Comparison of ENCODE assay signal across 8 cellular contexts in genomic region chr5:693271-694041, GRCh38. TPM values are rescaled to one million over a fixed set of nuclear protein-coding genes. Genes with fewer than 3 reads are reported as not detected.
A peak's percentile ranks its signal among the peaks of the same experiment; 100 is the strongest.
DNase-seq lines count a peak whose midpoint lies in the region; ATAC-seq and TF ChIP-seq lines count a peak whose summit lies in the region.
"Not testable (repeated sequence)": the region's sequence is repeated elsewhere in the genome, so short reads cannot be mapped to it uniquely, and the experiment has no call there.

TPPP (minus strand) TSS chr5:693352; CDS start chr5:678060, 15,292 bp downstream.

- WGBS in hepatocyte (ENCODE audit: low lambda C conversion rate, missing lambda C conversion rate) = no CpG with 5 or more reads among the region's 109 CpGs
- under 1% methylated on average over 100 of the region's 109 CpGs for WGBS in thymus

- H3K4me1 ChIP-seq in hepatocyte (ENCODE audit: insufficient read depth); thymus (ENCODE audit: control insufficient read depth, insufficient read depth, low read length): not testable (repeated sequence)

- DNase-seq in NCI-H2029 (lab: John Stamatoyannopoulos, UW) (peak; percentile 53), astrocyte of the spinal cord (ENCODE audit: low read depth, low spot score) (peak; percentile 42), hepatocyte (ENCODE audit: low spot score) (peak; percentile 89), posterior vena cava (ENCODE audit: low spot score) (peak; percentile 95)

- intact Hi-C loops in posterior vena cava (cut with DNase I) = loop anchor here in 1 of 2 donors (10.0 kb wide), 1 partner anchor 71 kb away; no protein-coding TSS in a partner anchor

- not testable (repeated sequence) for H3K9me3 ChIP-seq in hepatocyte (ENCODE audit: low read depth); thymus (ENCODE audit: control insufficient read depth)

- not testable (repeated sequence) for H4K20me1 ChIP-seq in hepatocyte (ENCODE audit: insufficient read depth, poor library complexity, severe bottlenecking)

- in situ Hi-C loops in astrocyte of the spinal cord (cut with HindIII; ENCODE audit: low sequenced_read_pairs) = not testable (repeated sequence)

- not testable (repeated sequence) for H3K36me3 ChIP-seq in hepatocyte (replicated peaks; ENCODE audit: insufficient read depth, low read depth); thymus (ENCODE audit: control insufficient read depth, insufficient read depth)

- H3K9me2 ChIP-seq in hepatocyte (replicated peaks; ENCODE audit: insufficient read depth) = not testable (repeated sequence)

- H3K4me3 ChIP-seq in GM12875 (ENCODE audit: low read depth, low read length) = peak within 1 kb of the TSS; percentile 10
- H3K4me3 ChIP-seq in astrocyte of the spinal cord (ENCODE audit: low read depth, low read length) = not testable (repeated sequence)
- H3K4me3 ChIP-seq in hepatocyte = peak within 1 kb of the TSS; percentile 30
- H3K4me3 ChIP-seq in thymus (ENCODE audit: low read length) = peak within 1 kb of the TSS; percentile 52

- H2AFZ ChIP-seq in hepatocyte = not testable (repeated sequence)

- H3K27me3 ChIP-seq in hepatocyte = not testable (repeated sequence)
- peaks cover 18% of the 10 kb centered on the region for H3K27me3 ChIP-seq in thymus (ENCODE audit: control insufficient read depth, insufficient read depth)

- not testable (repeated sequence) for TF ChIP-seq CTCF in GM12875 (IDR thresholded peaks at IDR 0.05; ENCODE audit: borderline replicate concordance, insufficient read depth, low read depth, low read length); VCaP (conservative IDR thresholded peaks at IDR 0.05); astrocyte of the spinal cord (IDR thresholded peaks at IDR 0.05; ENCODE audit: low read depth, low read length); hepatocyte (IDR thresholded peaks at IDR 0.05; ENCODE audit: poor library complexity)

- peak within 1 kb of the TSS; percentile 73 for H3K27ac ChIP-seq in VCaP
- not testable (repeated sequence) for H3K27ac ChIP-seq in hepatocyte; thymus (ENCODE audit: low read depth)

- peak within 1 kb of the TSS; percentile 84 for H3K4me2 ChIP-seq in hepatocyte

- not testable (repeated sequence) for H3K79me2 ChIP-seq in hepatocyte

- peak; percentile 64 for ATAC-seq in HG02852 (IDR thresholded peaks at IDR 0.05; ENCODE audit: unreplicated experiment)

RNA-seq across cellular contexts. Expression of gene TPPP, which starts in this region (rescaled TPM):
- 1.6 and 2.0 TPM in 2 replicates for total RNA-seq in hepatocyte
- polyA plus RNA-seq in hepatocyte = 4.3 and 5.2 TPM in 2 replicates
- total RNA-seq in posterior vena cava = 10 to 100 TPM in 1 of 2 donors, 1 to 10 TPM in 1; 9.8 to 10.8 TPM
- 0.64 TPM for polyA plus RNA-seq in thymus

Comparison
In these comparisons a context has a peak if more than half of its experiments do, and no peak if none do; other contexts are left out.
1. DNase-seq: peak in every context shown above with its lines; median percentile 95 in posterior vena cava; 89 in hepatocyte; 53 in NCI-H2029; 42 in astrocyte of the spinal cord.